Comparison of ENCODE assay signal across 33 cellular contexts in genomic region chr17:28491860-28492259, GRCh38. TPM values are rescaled to one million over a fixed set of nuclear protein-coding genes. Genes with fewer than 3 reads are reported as not detected.
"Had no signal": no experiment of that assay in that cellular context is flagged by ENCODE, and none has a peak within 500 bp of the region (broad histone marks: within the 10 kb centered on the region; RNA-seq: fewer than 3 reads in every experiment).

No MANE protein-coding gene starts in this region.

- H3K27me3 Mint-ChIP-seq: naive B cell; stimulated activated memory B cell treated with anti-CD40 and anti-IgM and Interleukin-4, amounts not matched to agents 10 μg/mL and 1 μg/mL and 100 μg/mL, for 72 hours; stimulated activated naive CD8-positive, alpha-beta T cell treated with anti-CD3 and anti-CD28 coated beads, Interleukin-15, Interleukin-2, amounts not matched to agents 100 ng/mL and 50 ng/mL, for 24 hours had no signal

- H3K36me3 ChIP-seq: pancreas, prostate gland, spleen, thoracic aorta, thyroid gland, tibial nerve, upper lobe of left lung, vagina had no signal

- H3K27ac ChIP-seq: pancreas, prostate gland, spleen, thoracic aorta, thyroid gland, tibial nerve, upper lobe of left lung, vagina had no signal

- H3K9me3 ChIP-seq: pancreas, prostate gland, spleen, thoracic aorta, thyroid gland, upper lobe of left lung, vagina had no signal

- H3K27me3 ChIP-seq: pancreas, thyroid gland, upper lobe of left lung, vagina had no signal

- H3K27ac Mint-ChIP-seq: naive thymus-derived CD8-positive, alpha-beta T cell; natural killer cell treated with Interleukin-12 subunit alpha and Interleukin-12 subunit beta and Interleukin-15 and Interleukin-18, amount 100 ng/mL, for 72 hours; stimulated activated naive CD8-positive, alpha-beta T cell treated with anti-CD3 and anti-CD28 coated beads, Interleukin-15, Interleukin-2, amounts not matched to agents 100 ng/mL and 50 ng/mL, for 24 hours had no signal

- H3K36me3 Mint-ChIP-seq: naive B cell; naive thymus-derived CD8-positive, alpha-beta T cell; natural killer cell treated with Interleukin-12 subunit alpha and Interleukin-12 subunit beta and Interleukin-15 and Interleukin-18, amount 100 ng/mL, for 72 hours; stimulated activated memory B cell treated with anti-CD40 and anti-IgM and Interleukin-4, amounts not matched to agents 10 μg/mL and 1 μg/mL and 100 μg/mL, for 72 hours had no signal

- H3K4me3 Mint-ChIP-seq: naive B cell; naive thymus-derived CD8-positive, alpha-beta T cell; natural killer cell treated with Interleukin-12 subunit alpha and Interleukin-12 subunit beta and Interleukin-15 and Interleukin-18, amount 100 ng/mL, for 72 hours; neural crest cell; stimulated activated memory B cell treated with anti-CD40 and anti-IgM and Interleukin-4, amounts not matched to agents 10 μg/mL and 1 μg/mL and 100 μg/mL, for 72 hours; stimulated activated naive CD8-positive, alpha-beta T cell treated with anti-CD3 and anti-CD28 coated beads, Interleukin-15, Interleukin-2, amounts not matched to agents 100 ng/mL and 50 ng/mL, for 24 hours had no signal

- ATAC-seq: naive thymus-derived CD8-positive, alpha-beta T cell; natural killer cell treated with Interleukin-12 subunit alpha and Interleukin-12 subunit beta and Interleukin-15 and Interleukin-18, amount 100 ng/mL, for 72 hours; pancreas; right cardiac atrium; sciatic nerve; stimulated activated memory B cell treated with anti-CD40 and anti-IgM and Interleukin-4, amounts not matched to agents 10 μg/mL and 1 μg/mL and 100 μg/mL, for 72 hours had no signal

- H3K9me3 Mint-ChIP-seq: naive B cell; naive thymus-derived CD8-positive, alpha-beta T cell; natural killer cell treated with Interleukin-12 subunit alpha and Interleukin-12 subunit beta and Interleukin-15 and Interleukin-18, amount 100 ng/mL, for 72 hours; nephron progenitor cell; neural crest cell; stimulated activated memory B cell treated with anti-CD40 and anti-IgM and Interleukin-4, amounts not matched to agents 10 μg/mL and 1 μg/mL and 100 μg/mL, for 72 hours; stimulated activated naive CD8-positive, alpha-beta T cell treated with anti-CD3 and anti-CD28 coated beads, Interleukin-15, Interleukin-2, amounts not matched to agents 100 ng/mL and 50 ng/mL, for 24 hours had no signal

- H3K4me1 Mint-ChIP-seq: naive thymus-derived CD8-positive, alpha-beta T cell had no signal

- DNase-seq: naive B cell; nephron progenitor cell; occipital lobe; pancreas; right cardiac atrium; spleen; stimulated activated CD4-positive, alpha-beta T cell treated with anti-CD3 and anti-CD28 coated beads, Interleukin-12 subunit alpha, Interleukin-12 subunit beta, amount 100 ng/mL, for 4 hours; stimulated activated CD4-positive, alpha-beta T cell treated with anti-CD3 and anti-CD28 coated beads, Interleukin-1b, Interleukin-23, amount 100 ng/mL, for 48 hours; stimulated activated CD4-positive, alpha-beta T cell treated with anti-CD3 and anti-CD28 coated beads, Interleukin-4, amount 100 ng/mL, for 1 hour; stimulated activated CD4-positive, alpha-beta T cell treated with anti-CD3 and anti-CD28 coated beads, Interleukin-4, amount 100 ng/mL, for 4 hours; stimulated activated CD8-positive, alpha-beta memory T cell treated with anti-CD3 and anti-CD28 coated beads, Interleukin-4, amount 100 ng/mL, for 48 hours; stimulated activated naive CD4-positive, alpha-beta T cell; substantia nigra; thyroid gland; trophoblast cell had no signal

- H3K4me2 ChIP-seq: smooth muscle cell had no signal

- H3K4me3 ChIP-seq: pancreas, prostate gland, skin epidermis, smooth muscle cell, spleen, thoracic aorta, thyroid gland, tibial nerve, upper lobe of left lung, vagina had no signal

- H3K4me1 ChIP-seq: thyroid gland, tibial nerve, vagina had no signal

RNA-seq across cellular contexts. Expression of gene FOXN1, which starts 14.3 kb away (rescaled TPM):
- total RNA-seq: myocyte; naive thymus-derived CD8-positive, alpha-beta T cell; natural killer cell treated with Interleukin-12 subunit alpha and Interleukin-12 subunit beta and Interleukin-15 and Interleukin-18, amount 100 ng/mL, for 72 hours; neural crest cell; occipital lobe; osteocyte; posterior vena cava; renal cortical epithelial cell; right cardiac atrium; sciatic nerve; spleen; temporal lobe; thoracic aorta; tibial nerve had no signal
- polyA plus RNA-seq: naive thymus-derived CD8-positive, alpha-beta T cell; right cardiac atrium; smooth muscle cell; spleen had no signal

RNA-seq across cellular contexts. Expression of gene SLC13A2, which starts 18.4 kb away (rescaled TPM):
- total RNA-seq: myocyte; naive thymus-derived CD8-positive, alpha-beta T cell; natural killer cell treated with Interleukin-12 subunit alpha and Interleukin-12 subunit beta and Interleukin-15 and Interleukin-18, amount 100 ng/mL, for 72 hours; neural crest cell; occipital lobe; osteocyte; renal cortical epithelial cell; right cardiac atrium; sciatic nerve; smooth muscle cell; spleen; temporal lobe; thoracic aorta; thyroid gland; tibial nerve; vagina had no signal
- polyA plus RNA-seq: naive thymus-derived CD8-positive, alpha-beta T cell; right cardiac atrium; smooth muscle cell had no signal
